In the genomic region with DNA sequence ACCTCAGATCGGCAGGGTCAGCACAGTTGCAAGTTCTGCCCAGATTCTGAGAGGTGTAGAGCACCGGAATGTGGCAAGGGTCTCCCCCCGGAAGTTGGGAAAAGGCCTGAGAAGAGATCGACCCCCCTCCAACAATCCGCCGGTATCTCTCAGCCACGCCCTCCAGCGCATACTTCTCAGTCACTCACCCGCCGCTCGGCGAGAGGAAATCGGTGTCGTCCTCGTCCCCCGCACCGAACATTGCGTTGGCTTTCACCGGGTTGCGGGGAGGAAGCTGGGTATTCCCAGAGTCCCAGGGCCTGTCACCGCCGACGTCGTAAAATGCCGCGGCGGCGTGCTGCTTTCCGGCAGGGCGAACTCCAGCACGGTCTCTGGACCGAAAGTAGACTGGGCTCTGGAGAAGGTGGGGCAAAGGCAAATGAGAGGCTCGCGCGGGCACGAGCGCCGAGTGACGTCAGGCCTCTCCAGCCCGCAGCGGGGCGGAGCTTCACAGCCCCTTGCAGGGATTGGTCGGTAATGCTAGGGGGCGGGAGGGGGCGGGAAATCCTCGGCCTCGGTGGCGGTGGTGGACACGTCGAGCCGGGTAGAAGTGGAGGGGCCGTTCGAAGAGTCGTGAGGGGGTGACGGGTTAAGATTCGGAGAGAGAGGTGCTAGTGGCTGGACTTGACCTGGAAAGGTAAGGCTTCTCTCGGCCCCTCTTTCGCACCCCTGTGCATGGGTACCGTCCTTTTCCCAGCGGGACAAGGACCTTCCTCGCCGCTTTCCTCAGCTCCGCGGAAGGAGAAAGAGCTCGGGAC, we compare ENCODE assay signal across 1 cellular context.
A peak's percentile ranks its signal among the peaks of the same experiment; 100 is the strongest.
TF ChIP-seq lines count a peak whose summit lies in the region.

Gene FKBP15, minus strand, starts transcription at position 275 of the 797 bp plus-strand sequence. Its CDS starts 34 bp downstream, at position 241.
Gene SLC31A1, plus strand, starts transcription at position 542 of the 797 bp plus-strand sequence. CDS start 34,605 bp downstream, outside the sequence.

TF ChIP-seq in K562, 482 proteins besides CTCF, POLR2A, EP300 and RAD21 (continued from another document and continues in another):
- TF ChIP-seq TBL1XR1 (IDR thresholded peaks at IDR 0.05; ENCODE audit: low read length in 2 of 2) = no peak; a peak in 1 of 4 replicates
- peak; percentile 47; the same call in 1 of the 2 replicates for TF ChIP-seq ESRRA (IDR thresholded peaks at IDR 0.05; ENCODE audit: borderline replicate concordance, low read depth)
- TF ChIP-seq NR3C1 (CRISPR knock-in tag; IDR thresholded peaks at IDR 0.05) = no peak
- TF ChIP-seq ZNF507 (tag; conservative IDR thresholded peaks at IDR 0.05) = no peak
- TF ChIP-seq SIN3A (IDR thresholded peaks at IDR 0.05; ENCODE audit: borderline replicate concordance in 2 of 2, control insufficient read depth in 1 of 2, low read depth in 2 of 2, low read length in 2 of 2) = peak; percentile 51 to 80; a peak in 2 of 4 replicates
- TF ChIP-seq, protein P1, sequence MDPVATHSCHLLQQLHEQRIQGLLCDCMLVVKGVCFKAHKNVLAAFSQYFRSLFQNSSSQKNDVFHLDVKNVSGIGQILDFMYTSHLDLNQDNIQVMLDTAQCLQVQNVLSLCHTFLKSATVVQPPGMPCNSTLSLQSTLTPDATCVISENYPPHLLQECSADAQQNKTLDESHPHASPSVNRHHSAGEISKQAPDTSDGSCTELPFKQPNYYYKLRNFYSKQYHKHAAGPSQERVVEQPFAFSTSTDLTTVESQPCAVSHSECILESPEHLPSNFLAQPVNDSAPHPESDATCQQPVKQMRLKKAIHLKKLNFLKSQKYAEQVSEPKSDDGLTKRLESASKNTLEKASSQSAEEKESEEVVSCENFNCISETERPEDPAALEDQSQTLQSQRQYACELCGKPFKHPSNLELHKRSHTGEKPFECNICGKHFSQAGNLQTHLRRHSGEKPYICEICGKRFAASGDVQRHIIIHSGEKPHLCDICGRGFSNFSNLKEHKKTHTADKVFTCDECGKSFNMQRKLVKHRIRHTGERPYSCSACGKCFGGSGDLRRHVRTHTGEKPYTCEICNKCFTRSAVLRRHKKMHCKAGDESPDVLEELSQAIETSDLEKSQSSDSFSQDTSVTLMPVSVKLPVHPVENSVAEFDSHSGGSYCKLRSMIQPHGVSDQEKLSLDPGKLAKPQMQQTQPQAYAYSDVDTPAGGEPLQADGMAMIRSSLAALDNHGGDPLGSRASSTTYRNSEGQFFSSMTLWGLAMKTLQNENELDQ (CRISPR knock-in tag; IDR thresholded peaks at IDR 0.05; ENCODE audit: borderline replicate concordance) = no peak
- no peak for TF ChIP-seq ZNF436 (CRISPR knock-in tag; IDR thresholded peaks at IDR 0.05)
- TF ChIP-seq, protein P2, sequence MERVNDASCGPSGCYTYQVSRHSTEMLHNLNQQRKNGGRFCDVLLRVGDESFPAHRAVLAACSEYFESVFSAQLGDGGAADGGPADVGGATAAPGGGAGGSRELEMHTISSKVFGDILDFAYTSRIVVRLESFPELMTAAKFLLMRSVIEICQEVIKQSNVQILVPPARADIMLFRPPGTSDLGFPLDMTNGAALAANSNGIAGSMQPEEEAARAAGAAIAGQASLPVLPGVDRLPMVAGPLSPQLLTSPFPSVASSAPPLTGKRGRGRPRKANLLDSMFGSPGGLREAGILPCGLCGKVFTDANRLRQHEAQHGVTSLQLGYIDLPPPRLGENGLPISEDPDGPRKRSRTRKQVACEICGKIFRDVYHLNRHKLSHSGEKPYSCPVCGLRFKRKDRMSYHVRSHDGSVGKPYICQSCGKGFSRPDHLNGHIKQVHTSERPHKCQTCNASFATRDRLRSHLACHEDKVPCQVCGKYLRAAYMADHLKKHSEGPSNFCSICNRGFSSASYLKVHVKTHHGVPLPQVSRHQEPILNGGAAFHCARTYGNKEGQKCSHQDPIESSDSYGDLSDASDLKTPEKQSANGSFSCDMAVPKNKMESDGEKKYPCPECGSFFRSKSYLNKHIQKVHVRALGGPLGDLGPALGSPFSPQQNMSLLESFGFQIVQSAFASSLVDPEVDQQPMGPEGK (CRISPR knock-in tag; IDR thresholded peaks at IDR 0.05; ENCODE audit: borderline replicate concordance) = no peak
- TF ChIP-seq NCOA1 (IDR thresholded peaks at IDR 0.05; ENCODE audit: low read depth) = no peak
- TF ChIP-seq, protein P3, sequence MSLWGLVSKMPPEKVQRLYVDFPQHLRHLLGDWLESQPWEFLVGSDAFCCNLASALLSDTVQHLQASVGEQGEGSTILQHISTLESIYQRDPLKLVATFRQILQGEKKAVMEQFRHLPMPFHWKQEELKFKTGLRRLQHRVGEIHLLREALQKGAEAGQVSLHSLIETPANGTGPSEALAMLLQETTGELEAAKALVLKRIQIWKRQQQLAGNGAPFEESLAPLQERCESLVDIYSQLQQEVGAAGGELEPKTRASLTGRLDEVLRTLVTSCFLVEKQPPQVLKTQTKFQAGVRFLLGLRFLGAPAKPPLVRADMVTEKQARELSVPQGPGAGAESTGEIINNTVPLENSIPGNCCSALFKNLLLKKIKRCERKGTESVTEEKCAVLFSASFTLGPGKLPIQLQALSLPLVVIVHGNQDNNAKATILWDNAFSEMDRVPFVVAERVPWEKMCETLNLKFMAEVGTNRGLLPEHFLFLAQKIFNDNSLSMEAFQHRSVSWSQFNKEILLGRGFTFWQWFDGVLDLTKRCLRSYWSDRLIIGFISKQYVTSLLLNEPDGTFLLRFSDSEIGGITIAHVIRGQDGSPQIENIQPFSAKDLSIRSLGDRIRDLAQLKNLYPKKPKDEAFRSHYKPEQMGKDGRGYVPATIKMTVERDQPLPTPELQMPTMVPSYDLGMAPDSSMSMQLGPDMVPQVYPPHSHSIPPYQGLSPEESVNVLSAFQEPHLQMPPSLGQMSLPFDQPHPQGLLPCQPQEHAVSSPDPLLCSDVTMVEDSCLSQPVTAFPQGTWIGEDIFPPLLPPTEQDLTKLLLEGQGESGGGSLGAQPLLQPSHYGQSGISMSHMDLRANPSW (CRISPR knock-in tag; IDR thresholded peaks at IDR 0.05) = 0 out of 2 replicates have a peak, but pooled peaks have one; percentile 53
- TF ChIP-seq LEF1 (IDR thresholded peaks at IDR 0.05) = no peak; the same call in 1 of the 2 replicates
- no peak for TF ChIP-seq RBM22 (IDR thresholded peaks at IDR 0.05; ENCODE audit: low read depth, low read length, poor library complexity, severe bottlenecking)
- no peak for TF ChIP-seq NR2C1 (IDR thresholded peaks at IDR 0.05)
- TF ChIP-seq NR2C1 (tag; IDR thresholded peaks at IDR 0.05) = no peak
- no peak for TF ChIP-seq MECOM (CRISPR knock-in tag; IDR thresholded peaks at IDR 0.05)
- no peak for TF ChIP-seq GTF2A2 (tag; IDR thresholded peaks at IDR 0.05)
- TF ChIP-seq MTA2 (IDR thresholded peaks at IDR 0.05; ENCODE audit: low read depth) = no peak
- no peak for TF ChIP-seq ZNF644 (tag; IDR thresholded peaks at IDR 0.05; ENCODE audit: low read depth)
- no peak for TF ChIP-seq ZFPM2 (CRISPR knock-in tag; IDR thresholded peaks at IDR 0.05)
- TF ChIP-seq TCF7 (IDR thresholded peaks at IDR 0.05; ENCODE audit: borderline replicate concordance) = peak; percentile 72; the same call in 1 of the 2 replicates
- TF ChIP-seq TCFL5 (CRISPR knock-in tag; conservative IDR thresholded peaks at IDR 0.05) = no peak
- no peak for TF ChIP-seq TFE3 (CRISPR knock-in tag; IDR thresholded peaks at IDR 0.05)
- TF ChIP-seq HDAC2 (IDR thresholded peaks at IDR 0.05) = peak; percentile 19
- no peak for TF ChIP-seq ESRRB (CRISPR knock-in tag; IDR thresholded peaks at IDR 0.05; ENCODE audit: borderline replicate concordance)
- no peak for TF ChIP-seq SIX5 (IDR thresholded peaks at IDR 0.05; ENCODE audit: borderline replicate concordance in 1 of 2, insufficient read depth in 1 of 2, low read depth in 1 of 2, low read length in 2 of 2)
- no peak for TF ChIP-seq SAP30 (IDR thresholded peaks at IDR 0.05; ENCODE audit: borderline replicate concordance, insufficient read depth, low read depth, low read length, poor library complexity, severe bottlenecking)
- TF ChIP-seq, protein P4, sequence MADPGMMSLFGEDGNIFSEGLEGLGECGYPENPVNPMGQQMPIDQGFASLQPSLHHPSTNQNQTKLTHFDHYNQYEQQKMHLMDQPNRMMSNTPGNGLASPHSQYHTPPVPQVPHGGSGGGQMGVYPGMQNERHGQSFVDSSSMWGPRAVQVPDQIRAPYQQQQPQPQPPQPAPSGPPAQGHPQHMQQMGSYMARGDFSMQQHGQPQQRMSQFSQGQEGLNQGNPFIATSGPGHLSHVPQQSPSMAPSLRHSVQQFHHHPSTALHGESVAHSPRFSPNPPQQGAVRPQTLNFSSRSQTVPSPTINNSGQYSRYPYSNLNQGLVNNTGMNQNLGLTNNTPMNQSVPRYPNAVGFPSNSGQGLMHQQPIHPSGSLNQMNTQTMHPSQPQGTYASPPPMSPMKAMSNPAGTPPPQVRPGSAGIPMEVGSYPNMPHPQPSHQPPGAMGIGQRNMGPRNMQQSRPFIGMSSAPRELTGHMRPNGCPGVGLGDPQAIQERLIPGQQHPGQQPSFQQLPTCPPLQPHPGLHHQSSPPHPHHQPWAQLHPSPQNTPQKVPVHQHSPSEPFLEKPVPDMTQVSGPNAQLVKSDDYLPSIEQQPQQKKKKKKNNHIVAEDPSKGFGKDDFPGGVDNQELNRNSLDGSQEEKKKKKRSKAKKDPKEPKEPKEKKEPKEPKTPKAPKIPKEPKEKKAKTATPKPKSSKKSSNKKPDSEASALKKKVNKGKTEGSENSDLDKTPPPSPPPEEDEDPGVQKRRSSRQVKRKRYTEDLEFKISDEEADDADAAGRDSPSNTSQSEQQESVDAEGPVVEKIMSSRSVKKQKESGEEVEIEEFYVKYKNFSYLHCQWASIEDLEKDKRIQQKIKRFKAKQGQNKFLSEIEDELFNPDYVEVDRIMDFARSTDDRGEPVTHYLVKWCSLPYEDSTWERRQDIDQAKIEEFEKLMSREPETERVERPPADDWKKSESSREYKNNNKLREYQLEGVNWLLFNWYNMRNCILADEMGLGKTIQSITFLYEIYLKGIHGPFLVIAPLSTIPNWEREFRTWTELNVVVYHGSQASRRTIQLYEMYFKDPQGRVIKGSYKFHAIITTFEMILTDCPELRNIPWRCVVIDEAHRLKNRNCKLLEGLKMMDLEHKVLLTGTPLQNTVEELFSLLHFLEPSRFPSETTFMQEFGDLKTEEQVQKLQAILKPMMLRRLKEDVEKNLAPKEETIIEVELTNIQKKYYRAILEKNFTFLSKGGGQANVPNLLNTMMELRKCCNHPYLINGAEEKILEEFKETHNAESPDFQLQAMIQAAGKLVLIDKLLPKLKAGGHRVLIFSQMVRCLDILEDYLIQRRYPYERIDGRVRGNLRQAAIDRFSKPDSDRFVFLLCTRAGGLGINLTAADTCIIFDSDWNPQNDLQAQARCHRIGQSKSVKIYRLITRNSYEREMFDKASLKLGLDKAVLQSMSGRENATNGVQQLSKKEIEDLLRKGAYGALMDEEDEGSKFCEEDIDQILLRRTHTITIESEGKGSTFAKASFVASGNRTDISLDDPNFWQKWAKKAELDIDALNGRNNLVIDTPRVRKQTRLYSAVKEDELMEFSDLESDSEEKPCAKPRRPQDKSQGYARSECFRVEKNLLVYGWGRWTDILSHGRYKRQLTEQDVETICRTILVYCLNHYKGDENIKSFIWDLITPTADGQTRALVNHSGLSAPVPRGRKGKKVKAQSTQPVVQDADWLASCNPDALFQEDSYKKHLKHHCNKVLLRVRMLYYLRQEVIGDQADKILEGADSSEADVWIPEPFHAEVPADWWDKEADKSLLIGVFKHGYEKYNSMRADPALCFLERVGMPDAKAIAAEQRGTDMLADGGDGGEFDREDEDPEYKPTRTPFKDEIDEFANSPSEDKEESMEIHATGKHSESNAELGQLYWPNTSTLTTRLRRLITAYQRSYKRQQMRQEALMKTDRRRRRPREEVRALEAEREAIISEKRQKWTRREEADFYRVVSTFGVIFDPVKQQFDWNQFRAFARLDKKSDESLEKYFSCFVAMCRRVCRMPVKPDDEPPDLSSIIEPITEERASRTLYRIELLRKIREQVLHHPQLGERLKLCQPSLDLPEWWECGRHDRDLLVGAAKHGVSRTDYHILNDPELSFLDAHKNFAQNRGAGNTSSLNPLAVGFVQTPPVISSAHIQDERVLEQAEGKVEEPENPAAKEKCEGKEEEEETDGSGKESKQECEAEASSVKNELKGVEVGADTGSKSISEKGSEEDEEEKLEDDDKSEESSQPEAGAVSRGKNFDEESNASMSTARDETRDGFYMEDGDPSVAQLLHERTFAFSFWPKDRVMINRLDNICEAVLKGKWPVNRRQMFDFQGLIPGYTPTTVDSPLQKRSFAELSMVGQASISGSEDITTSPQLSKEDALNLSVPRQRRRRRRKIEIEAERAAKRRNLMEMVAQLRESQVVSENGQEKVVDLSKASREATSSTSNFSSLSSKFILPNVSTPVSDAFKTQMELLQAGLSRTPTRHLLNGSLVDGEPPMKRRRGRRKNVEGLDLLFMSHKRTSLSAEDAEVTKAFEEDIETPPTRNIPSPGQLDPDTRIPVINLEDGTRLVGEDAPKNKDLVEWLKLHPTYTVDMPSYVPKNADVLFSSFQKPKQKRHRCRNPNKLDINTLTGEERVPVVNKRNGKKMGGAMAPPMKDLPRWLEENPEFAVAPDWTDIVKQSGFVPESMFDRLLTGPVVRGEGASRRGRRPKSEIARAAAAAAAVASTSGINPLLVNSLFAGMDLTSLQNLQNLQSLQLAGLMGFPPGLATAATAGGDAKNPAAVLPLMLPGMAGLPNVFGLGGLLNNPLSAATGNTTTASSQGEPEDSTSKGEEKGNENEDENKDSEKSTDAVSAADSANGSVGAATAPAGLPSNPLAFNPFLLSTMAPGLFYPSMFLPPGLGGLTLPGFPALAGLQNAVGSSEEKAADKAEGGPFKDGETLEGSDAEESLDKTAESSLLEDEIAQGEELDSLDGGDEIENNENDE (IDR thresholded peaks at IDR 0.05; ENCODE audit: low read depth, low read length) = no peak
- TF ChIP-seq, protein P5, sequence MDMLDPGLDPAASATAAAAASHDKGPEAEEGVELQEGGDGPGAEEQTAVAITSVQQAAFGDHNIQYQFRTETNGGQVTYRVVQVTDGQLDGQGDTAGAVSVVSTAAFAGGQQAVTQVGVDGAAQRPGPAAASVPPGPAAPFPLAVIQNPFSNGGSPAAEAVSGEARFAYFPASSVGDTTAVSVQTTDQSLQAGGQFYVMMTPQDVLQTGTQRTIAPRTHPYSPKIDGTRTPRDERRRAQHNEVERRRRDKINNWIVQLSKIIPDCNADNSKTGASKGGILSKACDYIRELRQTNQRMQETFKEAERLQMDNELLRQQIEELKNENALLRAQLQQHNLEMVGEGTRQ (CRISPR knock-in tag; IDR thresholded peaks at IDR 0.05) = peak; percentile 35; the same call in 1 of the 2 replicates
- TF ChIP-seq NFXL1 (CRISPR knock-in tag; IDR thresholded peaks at IDR 0.05) = no peak
- TF ChIP-seq, protein P6, sequence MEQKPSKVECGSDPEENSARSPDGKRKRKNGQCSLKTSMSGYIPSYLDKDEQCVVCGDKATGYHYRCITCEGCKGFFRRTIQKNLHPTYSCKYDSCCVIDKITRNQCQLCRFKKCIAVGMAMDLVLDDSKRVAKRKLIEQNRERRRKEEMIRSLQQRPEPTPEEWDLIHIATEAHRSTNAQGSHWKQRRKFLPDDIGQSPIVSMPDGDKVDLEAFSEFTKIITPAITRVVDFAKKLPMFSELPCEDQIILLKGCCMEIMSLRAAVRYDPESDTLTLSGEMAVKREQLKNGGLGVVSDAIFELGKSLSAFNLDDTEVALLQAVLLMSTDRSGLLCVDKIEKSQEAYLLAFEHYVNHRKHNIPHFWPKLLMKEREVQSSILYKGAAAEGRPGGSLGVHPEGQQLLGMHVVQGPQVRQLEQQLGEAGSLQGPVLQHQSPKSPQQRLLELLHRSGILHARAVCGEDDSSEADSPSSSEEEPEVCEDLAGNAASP (IDR thresholded peaks at IDR 0.05) = no peak
